In the genomic region with DNA sequence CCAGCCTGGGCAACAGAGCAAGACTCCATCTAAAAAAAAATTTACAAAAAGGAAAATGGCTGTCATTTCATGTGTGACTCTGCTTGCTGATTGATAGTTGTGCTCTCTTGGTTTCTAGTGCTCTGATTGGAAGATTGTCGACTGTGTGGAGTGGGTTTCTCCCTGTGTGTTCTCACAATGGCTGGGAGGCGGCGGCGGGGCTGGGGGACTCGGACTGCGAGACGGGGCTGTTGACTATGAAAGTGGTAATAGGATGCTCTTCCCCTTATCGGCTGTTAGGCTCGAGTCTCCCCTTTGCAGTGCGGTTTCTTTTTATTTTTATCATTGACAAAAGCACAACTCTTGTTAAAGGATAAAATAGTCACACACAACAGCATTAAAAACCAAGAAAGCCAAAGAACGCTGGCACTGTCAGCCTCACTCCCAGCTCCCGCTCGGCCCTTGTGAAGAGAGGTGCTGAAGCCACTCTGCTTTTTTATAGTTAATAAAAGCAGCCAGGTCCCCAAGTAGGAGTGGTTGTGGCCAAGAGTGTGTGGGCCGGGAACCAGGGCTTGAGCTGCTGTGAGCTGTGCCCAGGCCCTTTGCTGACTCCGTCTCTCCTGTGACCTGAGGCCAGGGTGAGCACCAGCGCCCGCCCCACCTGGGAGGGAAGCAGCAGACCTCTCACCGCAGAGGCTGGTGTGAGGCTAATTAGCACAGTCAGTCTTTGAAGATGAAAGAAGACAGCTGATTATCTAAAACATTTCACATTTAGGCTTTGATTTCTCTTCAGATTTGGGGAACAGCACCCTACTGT, we compare ENCODE assay signal across 1 cellular context.
TF ChIP-seq lines count a peak whose summit lies in the region.

No MANE protein-coding gene starts in this region.

TF ChIP-seq in GM23338, 12 proteins besides CTCF, POLR2A, EP300 and RAD21:
- TF ChIP-seq ZNF462 (CRISPR knock-in tag; IDR thresholded peaks at IDR 0.05) (no peak), CREB1 (CRISPR knock-in tag; IDR thresholded peaks at IDR 0.05; ENCODE audit: low read depth) (no peak), EZH2phosphoT487 (IDR thresholded peaks at IDR 0.05; ENCODE audit: unreplicated experiment) (no peak), ZNF331 (CRISPR knock-in tag; IDR thresholded peaks at IDR 0.05; ENCODE audit: low read depth) (no peak), NANOG (IDR thresholded peaks at IDR 0.05; ENCODE audit: borderline replicate concordance) (no peak), POLR2AphosphoS5 (IDR thresholded peaks at IDR 0.05; ENCODE audit: low read depth) (no peak), JUNB (IDR thresholded peaks at IDR 0.05; ENCODE audit: unreplicated experiment) (no peak), EZH2 (IDR thresholded peaks at IDR 0.05; ENCODE audit: low read depth, unreplicated experiment) (no peak), ZNF114 (CRISPR knock-in tag; IDR thresholded peaks at IDR 0.05) (no peak), STAT1 (IDR thresholded peaks at IDR 0.05; ENCODE audit: unreplicated experiment) (no peak)
- TF ChIP-seq, protein P1, sequence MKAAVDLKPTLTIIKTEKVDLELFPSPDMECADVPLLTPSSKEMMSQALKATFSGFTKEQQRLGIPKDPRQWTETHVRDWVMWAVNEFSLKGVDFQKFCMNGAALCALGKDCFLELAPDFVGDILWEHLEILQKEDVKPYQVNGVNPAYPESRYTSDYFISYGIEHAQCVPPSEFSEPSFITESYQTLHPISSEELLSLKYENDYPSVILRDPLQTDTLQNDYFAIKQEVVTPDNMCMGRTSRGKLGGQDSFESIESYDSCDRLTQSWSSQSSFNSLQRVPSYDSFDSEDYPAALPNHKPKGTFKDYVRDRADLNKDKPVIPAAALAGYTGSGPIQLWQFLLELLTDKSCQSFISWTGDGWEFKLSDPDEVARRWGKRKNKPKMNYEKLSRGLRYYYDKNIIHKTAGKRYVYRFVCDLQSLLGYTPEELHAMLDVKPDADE (IDR thresholded peaks at IDR 0.05), result no peak
- TF ChIP-seq, protein P2, sequence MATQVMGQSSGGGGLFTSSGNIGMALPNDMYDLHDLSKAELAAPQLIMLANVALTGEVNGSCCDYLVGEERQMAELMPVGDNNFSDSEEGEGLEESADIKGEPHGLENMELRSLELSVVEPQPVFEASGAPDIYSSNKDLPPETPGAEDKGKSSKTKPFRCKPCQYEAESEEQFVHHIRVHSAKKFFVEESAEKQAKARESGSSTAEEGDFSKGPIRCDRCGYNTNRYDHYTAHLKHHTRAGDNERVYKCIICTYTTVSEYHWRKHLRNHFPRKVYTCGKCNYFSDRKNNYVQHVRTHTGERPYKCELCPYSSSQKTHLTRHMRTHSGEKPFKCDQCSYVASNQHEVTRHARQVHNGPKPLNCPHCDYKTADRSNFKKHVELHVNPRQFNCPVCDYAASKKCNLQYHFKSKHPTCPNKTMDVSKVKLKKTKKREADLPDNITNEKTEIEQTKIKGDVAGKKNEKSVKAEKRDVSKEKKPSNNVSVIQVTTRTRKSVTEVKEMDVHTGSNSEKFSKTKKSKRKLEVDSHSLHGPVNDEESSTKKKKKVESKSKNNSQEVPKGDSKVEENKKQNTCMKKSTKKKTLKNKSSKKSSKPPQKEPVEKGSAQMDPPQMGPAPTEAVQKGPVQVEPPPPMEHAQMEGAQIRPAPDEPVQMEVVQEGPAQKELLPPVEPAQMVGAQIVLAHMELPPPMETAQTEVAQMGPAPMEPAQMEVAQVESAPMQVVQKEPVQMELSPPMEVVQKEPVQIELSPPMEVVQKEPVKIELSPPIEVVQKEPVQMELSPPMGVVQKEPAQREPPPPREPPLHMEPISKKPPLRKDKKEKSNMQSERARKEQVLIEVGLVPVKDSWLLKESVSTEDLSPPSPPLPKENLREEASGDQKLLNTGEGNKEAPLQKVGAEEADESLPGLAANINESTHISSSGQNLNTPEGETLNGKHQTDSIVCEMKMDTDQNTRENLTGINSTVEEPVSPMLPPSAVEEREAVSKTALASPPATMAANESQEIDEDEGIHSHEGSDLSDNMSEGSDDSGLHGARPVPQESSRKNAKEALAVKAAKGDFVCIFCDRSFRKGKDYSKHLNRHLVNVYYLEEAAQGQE (IDR thresholded peaks at IDR 0.05; ENCODE audit: unreplicated experiment), result no peak
TF ChIP-seq in GM23338: peak in this region for 0.
